In genomic region chr17:17118399-17118798, GRCh38 we compare ENCODE assay signal across 11 cellular contexts.
DNase-seq lines count a peak whose midpoint lies in the region; ATAC-seq and TF ChIP-seq lines count a peak whose summit lies in the region.
"Had no signal": no experiment of that assay in that cellular context is flagged by ENCODE, and none has a peak within 500 bp of the region (broad histone marks: within the 10 kb centered on the region; RNA-seq: fewer than 3 reads in every experiment).

No MANE protein-coding gene starts in this region.

- H4K20me1 ChIP-seq in BLaER1 (peaks cover 100% of the 10 kb centered on the region), osteoblast (ENCODE audit: insufficient read depth, low read length) (peaks cover 93% of the 10 kb centered on the region)

- H3K79me2 ChIP-seq in osteoblast (ENCODE audit: insufficient read depth, low read length), result peaks cover 96% of the 10 kb centered on the region

- H3K4me2 ChIP-seq in BLaER1, result peak overlapping the region; percentile 87
- H3K4me2 ChIP-seq in osteoblast (ENCODE audit: insufficient read depth, low read length), result no peak overlapping the region

- H3K27ac ChIP-seq in BLaER1, result peak overlapping the region; percentile 73
- H3K27ac ChIP-seq in Peyer's patch, result peak overlapping the region; percentile 60 to 86 (median 72)
- H3K27ac ChIP-seq in epithelial cell of prostate, result peak overlapping the region; percentile 40
- H3K27ac ChIP-seq in osteoblast (ENCODE audit: low read depth, low read length), result peak overlapping the region; percentile 37

- peaks cover 26% of the 10 kb centered on the region for H3K36me3 ChIP-seq in BLaER1
- H3K36me3 ChIP-seq in Peyer's patch, result no peaks in the 10 kb centered on the region
- H3K36me3 ChIP-seq in osteoblast (ENCODE audit: insufficient read depth, low read length), result no peaks in the 10 kb centered on the region

- peak overlapping the region; percentile 54 for H3K9ac ChIP-seq in BLaER1

- ATAC-seq in HG03095 (IDR thresholded peaks at IDR 0.05; ENCODE audit: unreplicated experiment), result no peak
- ATAC-seq in HG02852 (IDR thresholded peaks at IDR 0.05; ENCODE audit: unreplicated experiment), result no peak

- H2AFZ ChIP-seq in osteoblast (ENCODE audit: low read length), result no peak overlapping the region

- H3K9me3 ChIP-seq in BLaER1 (no peaks in the 10 kb centered on the region), Peyer's patch (no peaks in the 10 kb centered on the region), osteoblast (ENCODE audit: low read depth, low read length) (no peaks in the 10 kb centered on the region)

- H3K4me3 ChIP-seq in BLaER1, result no peak overlapping the region
- no peak overlapping the region for H3K4me3 ChIP-seq in Peyer's patch
- H3K4me3 ChIP-seq in osteoblast (ENCODE audit: insufficient read depth, low read length), result no peak overlapping the region

- H3K4me1 ChIP-seq in BLaER1 (peaks cover 99% of the 10 kb centered on the region), Peyer's patch (peaks cover 11 to 67% (median 19%) of the 10 kb centered on the region in 4 donors), osteoblast (ENCODE audit: insufficient read depth, low read length) (peaks cover 36% of the 10 kb centered on the region)

- TF ChIP-seq POLR2A in Peyer's patch (IDR thresholded peaks at IDR 0.05), result no peak

- DNase-seq in Peyer's patch (no peak), epithelial cell of prostate (ENCODE audit: low read depth, low spot score) (no peak), osteoblast (ENCODE audit: insufficient read length, low spot score, missing footprints) (no peak), DMS153 (lab: John Stamatoyannopoulos, UW) (no peak), NCI-H2081 (lab: John Stamatoyannopoulos, UW) (no peak)
- DNase-seq: Calu3, NCI-H226, SIG-M5 had no signal

- H3K27me3 ChIP-seq in BLaER1 (no peaks in the 10 kb centered on the region), Peyer's patch (no peaks in the 10 kb centered on the region), osteoblast (ENCODE audit: insufficient read depth, low read length) (no peaks in the 10 kb centered on the region)

- peak in 1 of 6 experiments; percentile 10 for TF ChIP-seq CTCF in Peyer's patch (IDR thresholded peaks at IDR 0.05)
- no peak for TF ChIP-seq CTCF in osteoblast (IDR thresholded peaks at IDR 0.05; ENCODE audit: extremely low read depth, low read depth, low read length)
